8 cellular contexts compared by ENCODE assay signal in the genomic region with DNA sequence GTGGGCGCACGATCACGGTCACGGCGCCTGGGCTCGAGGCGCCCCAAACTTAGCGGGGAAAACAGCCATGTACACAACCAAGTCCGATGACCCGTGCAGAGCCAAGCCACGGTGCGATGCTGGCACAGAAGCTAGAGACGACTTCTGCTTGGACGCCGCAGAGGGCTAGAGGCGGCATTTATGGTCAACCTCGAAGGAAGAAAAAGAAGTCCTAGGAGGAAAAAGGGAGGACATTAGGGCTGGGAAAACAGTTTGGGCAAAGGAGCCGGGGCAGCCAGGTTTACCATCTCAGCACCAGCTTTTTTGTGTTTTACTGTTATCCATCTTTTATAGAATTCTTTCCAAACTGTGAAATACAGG. TPM values are rescaled to one million over a fixed set of nuclear protein-coding genes. Genes with fewer than 3 reads are reported as not detected.
DNase-seq lines count a peak whose midpoint lies in the region; ATAC-seq and TF ChIP-seq lines count a peak whose summit lies in the region.

No MANE protein-coding gene starts in this region.

- H3K4me1 ChIP-seq in ES-I3 (ENCODE audit: insufficient read depth, low read length) (peaks cover 21% of the 10 kb centered on the region), Panc1 (ENCODE audit: control insufficient read depth, insufficient read depth, low read length) (peaks cover 24% of the 10 kb centered on the region), esophagus squamous epithelium (peaks cover 0 to 39% (median 4%) of the 10 kb centered on the region in 3 donors), prostate gland (replicated peaks) (peaks cover 7% of the 10 kb centered on the region)

- peak overlapping the region; percentile 62 for H3K9ac ChIP-seq in ES-I3 (ENCODE audit: low read depth, low read length)

- H3K27me3 ChIP-seq in Panc1 (ENCODE audit: control insufficient read depth, insufficient read depth, low read length) (no peaks in the 10 kb centered on the region), esophagus squamous epithelium (no peaks in the 10 kb centered on the region), prostate gland (replicated peaks; ENCODE audit: insufficient read depth) (no peaks in the 10 kb centered on the region), WERI-Rb-1 (ENCODE audit: insufficient read depth, low read depth, severe bottlenecking) (no peaks in the 10 kb centered on the region)

- H3K9me3 ChIP-seq in ES-I3 (ENCODE audit: control insufficient read depth, insufficient read depth, low read length) (no peaks in the 10 kb centered on the region), Panc1 (ENCODE audit: control insufficient read depth, insufficient read depth, low read depth, low read length) (no peaks in the 10 kb centered on the region), esophagus squamous epithelium (no peaks in the 10 kb centered on the region), prostate gland (no peaks in the 10 kb centered on the region), WERI-Rb-1 (ENCODE audit: severe bottlenecking) (peaks cover 3% of the 10 kb centered on the region)

- TF ChIP-seq POLR2A in esophagus squamous epithelium (IDR thresholded peaks at IDR 0.05) (no peak), prostate gland (IDR thresholded peaks at IDR 0.05) (no peak)

- H3K36me3 ChIP-seq in ES-I3 (ENCODE audit: insufficient read depth, low read length) (no peaks in the 10 kb centered on the region), Panc1 (ENCODE audit: control insufficient read depth, insufficient read depth, low read length) (no peaks in the 10 kb centered on the region), esophagus squamous epithelium (no peaks in the 10 kb centered on the region), prostate gland (no peaks in the 10 kb centered on the region), WERI-Rb-1 (peaks cover 2% of the 10 kb centered on the region; the same call in 1 of the 2 replicates)

- CTCF ChIA-PET in Panc1 (lab: Charles Lee): interaction anchor here (0.6 to 0.8 kb wide), 2 partner anchors 9 to 730 kb away, joined by 3 to 7 read pairs; no protein-coding TSS in a partner anchor

- TF ChIP-seq CTCF in Panc1 (IDR thresholded peaks at IDR 0.05) (no peak), esophagus squamous epithelium (IDR thresholded peaks at IDR 0.05) (no peak), prostate gland (IDR thresholded peaks at IDR 0.05) (no peak), WERI-Rb-1 (IDR thresholded peaks at IDR 0.05; ENCODE audit: low read depth, low read length) (no peak)

- in situ Hi-C loops in Panc1 (cut with HindIII; ENCODE audit: low pct_unique_long_range_greater_than_20kb, low sequenced_read_pairs): no loop called here

- ATAC-seq in Panc1 (no peak), HG03571 (IDR thresholded peaks at IDR 0.05; ENCODE audit: unreplicated experiment) (no peak), GM19463 (IDR thresholded peaks at IDR 0.05; ENCODE audit: unreplicated experiment) (no peak)

- H3K27ac ChIP-seq in Panc1 (ENCODE audit: low read length): peak overlapping the region; percentile 89
- H3K27ac ChIP-seq in esophagus squamous epithelium: peak overlapping the region; percentile 73 to 94 (median 84)
- peak overlapping the region; percentile 70 to 80 for H3K27ac ChIP-seq in prostate gland
- H3K27ac ChIP-seq in WERI-Rb-1: no peak overlapping the region

- intact Hi-C loops in Panc1 (cut with micrococcal nuclease; ENCODE audit: unreplicated experiment) (no loop called here), esophagus squamous epithelium (cut with DNase I) (no loop called here), prostate gland (cut with DNase I) (loop anchor here (10.0 kb wide), 1 partner anchor 201 kb away; a partner anchor contains a TSS)

- DNase-seq in Panc1 (ENCODE audit: low read depth, low spot score) (no peak), esophagus squamous epithelium (lab: John Stamatoyannopoulos, UW) (no peak), prostate gland (ENCODE audit: low spot score) (no peak), WERI-Rb-1 (no peak), DMS79 (lab: John Stamatoyannopoulos, UW) (no peak)

- H3K4me3 ChIP-seq in Panc1 (ENCODE audit: low read depth in 2 of 2, low read length in 2 of 2) (peak overlapping the region; percentile 56 to 64), esophagus squamous epithelium (peak overlapping the region; percentile 80 to 98 (median 97)), prostate gland (peak overlapping the region; percentile 86 to 98), WERI-Rb-1 (ENCODE audit: low read depth, low read length) (no peak overlapping the region)

- 4 to 5% methylated on average over 12 to 14 of the region's 18 CpGs for WGBS in esophagus squamous epithelium, 2 donors
- WGBS in prostate gland: 4% methylated on average over 18 of the region's 18 CpGs

- no TSS peak for BruUV-seq in Panc1 (replicated peaks; lab: Mats Ljungman, UMichigan)

- POLR2A ChIA-PET in Panc1 (lab: Charles Lee): interaction anchor here (0.6 to 0.7 kb wide), 3 partner anchors 27 to 1097 kb away, joined by 3 to 12 read pairs (median 5); no protein-coding TSS in a partner anchor

RNA-seq across cellular contexts. Expression of a gene that starts 0.6 kb away (rescaled TPM):
- 37.8 TPM for total RNA-seq in Panc1 (2021; ENCODE audit: unreplicated experiment)
- 51.3 TPM for polyA plus RNA-seq in Panc1 (2012; ENCODE audit: insufficient read length)
- total RNA-seq in esophagus squamous epithelium: 10 to 100 TPM in 2 of 4 donors, 1 to 10 TPM in 2; 7.8 to 17.2 (median 9.6) TPM
- total RNA-seq in prostate gland: 10 to 100 TPM; 47.0 to 61.9 TPM
